In genomic region chr10:130380056-130380455, GRCh38 we compare ENCODE assay signal across 17 cellular contexts.
A peak's percentile ranks its signal among the peaks of the same experiment; 100 is the strongest.
DNase-seq lines count a peak whose midpoint lies in the region; ATAC-seq and TF ChIP-seq lines count a peak whose summit lies in the region.
"Had no signal": no experiment of that assay in that cellular context is flagged by ENCODE, and none has a peak within 500 bp of the region (broad histone marks: within the 10 kb centered on the region; RNA-seq: fewer than 3 reads in every experiment).

No MANE protein-coding gene starts in this region.

- TF ChIP-seq CTCF in CD4-positive, alpha-beta T cell (IDR thresholded peaks at IDR 0.05): no peak

- POLR2A ChIA-PET in CD4-positive, alpha-beta T cell (lab: Charles Lee): no interaction called here

- DNase-seq in cardiac septum (ENCODE audit: low spot score): peak; percentile 27
- DNase-seq in Right ventricle myocardium superior: no peak
- DNase-seq in mesenteric fat pad (ENCODE audit: low spot score): peak; percentile 51
- DNase-seq in H4 (ENCODE audit: low spot score): no peak
- no peak for DNase-seq in CD4-positive, alpha-beta T cell
- DNase-seq: 8988T; ACHN; BE2C; C1 segment of cervical spinal cord; Caco-2; Calu3; CD4-positive, CD25-positive, alpha-beta regulatory T cell; CD8-positive, alpha-beta T cell; DMS79 treated with DMSO at 0.1 percent for 48 hours; GF-D8 had no signal

- H3K27ac ChIP-seq in CD4-positive, alpha-beta T cell (ENCODE audit: low read depth, low read length): no peak overlapping the region
- H3K27ac ChIP-seq: BLaER1 had no signal

- H3K36me3 Mint-ChIP-seq in CD4-positive, alpha-beta T cell (ENCODE audit: low read depth): no peaks in the 10 kb centered on the region
- H3K36me3 Mint-ChIP-seq: CD14-positive monocyte; CD4-positive, CD25-positive, alpha-beta regulatory T cell; CD8-positive, alpha-beta T cell had no signal

- H3K27me3 ChIP-seq in CD4-positive, alpha-beta T cell (ENCODE audit: control insufficient read depth, insufficient read depth, low read length): no peaks in the 10 kb centered on the region
- H3K27me3 ChIP-seq: BE2C, BLaER1 had no signal

- H3K9me3 Mint-ChIP-seq in CD4-positive, alpha-beta T cell: peaks cover 7% of the 10 kb centered on the region

- H3K9me3 ChIP-seq in CD4-positive, alpha-beta T cell (ENCODE audit: control insufficient read depth, low read length): no peaks in the 10 kb centered on the region
- H3K9me3 ChIP-seq: BE2C, Caco-2 had no signal

- intact Hi-C loops in cardiac septum (cut with DNase I) (no loop called here), Right ventricle myocardium superior (cut with DNase I) (no loop called here)
- intact Hi-C loops in CD4-positive, alpha-beta T cell (cut with DNase I, micrococcal nuclease): no loop called here

- no peaks in the 10 kb centered on the region for H3K4me1 Mint-ChIP-seq in CD4-positive, alpha-beta T cell (ENCODE audit: low read depth)
- H3K4me1 Mint-ChIP-seq: CD14-positive monocyte; CD4-positive, CD25-positive, alpha-beta regulatory T cell had no signal

- H3K27me3 Mint-ChIP-seq in CD4-positive, alpha-beta T cell: peaks cover 15% of the 10 kb centered on the region

- CTCF ChIA-PET in CD4-positive, alpha-beta T cell (lab: Charles Lee): no interaction called here

- H3K4me3 Mint-ChIP-seq in CD4-positive, alpha-beta T cell: no peak overlapping the region
- H3K4me3 Mint-ChIP-seq: CD14-positive monocyte; CD4-positive, CD25-positive, alpha-beta regulatory T cell; CD8-positive, alpha-beta T cell had no signal

- H3K27ac Mint-ChIP-seq in CD4-positive, alpha-beta T cell: no peak overlapping the region
- H3K27ac Mint-ChIP-seq: CD14-positive monocyte; CD4-positive, CD25-positive, alpha-beta regulatory T cell; CD8-positive, alpha-beta T cell had no signal

- ATAC-seq in Right ventricle myocardium superior (ENCODE audit: poor library complexity): no peak
- ATAC-seq in CD4-positive, alpha-beta T cell (ENCODE audit: poor library complexity): no peak
- ATAC-seq: CD8-positive, alpha-beta T cell had no signal

Comparison
In these comparisons a context has a peak if more than half of its experiments do, and no peak if none do; other contexts are left out.
1. DNase-seq: peak in cardiac septum (single experiment) and mesenteric fat pad (single experiment); none in Right ventricle myocardium superior (single experiment), H4 (single experiment) and CD4-positive, alpha-beta T cell (0 of 10).